ENCODE assay signal across 16 cellular contexts in the genomic region with DNA sequence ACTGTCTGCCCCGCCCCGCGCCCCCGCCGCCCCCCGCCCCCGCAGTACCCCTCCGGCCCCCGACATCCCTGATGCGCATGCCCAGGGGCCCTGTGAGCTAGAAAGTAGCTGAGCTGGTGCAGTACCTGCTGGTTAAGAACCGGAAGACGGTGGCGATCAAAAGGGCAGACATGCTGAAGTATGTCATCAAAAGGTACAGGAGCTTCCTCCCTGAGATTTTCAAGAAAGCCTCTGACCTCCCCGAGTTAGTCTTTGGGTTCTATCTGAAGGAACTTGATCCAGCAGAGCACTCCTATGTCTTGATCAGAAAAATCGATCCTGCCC. TPM values are rescaled to one million over a fixed set of nuclear protein-coding genes. Genes with fewer than 3 reads are reported as not detected.
DNase-seq lines count a peak whose midpoint lies in the region; ATAC-seq, FAIRE-seq and TF ChIP-seq lines count a peak whose summit lies in the region.
"Not testable (repeated sequence)": the region's sequence is repeated elsewhere in the genome, so short reads cannot be mapped to it uniquely, and the experiment has no call there.
"Had no signal": no experiment of that assay in that cellular context is flagged by ENCODE, and none has a peak within 500 bp of the region (broad histone marks: within the 10 kb centered on the region; RNA-seq: fewer than 3 reads in every experiment).

No MANE protein-coding gene starts in this region.

- BruUV-seq in PC-3 (replicated peaks; lab: Mats Ljungman, UMichigan); GM12878 (replicated peaks; lab: Mats Ljungman, UMichigan): not testable (repeated sequence)

- intact Hi-C loops in PC-3 (cut with micrococcal nuclease); GM12878 (cut with micrococcal nuclease; ENCODE audit: unreplicated experiment); pancreas (cut with DNase I): not testable (repeated sequence)

- not testable (repeated sequence) for H3K9ac ChIP-seq in PC-3 (ENCODE audit: low read length); GM12878 (ENCODE audit: control insufficient read depth, insufficient read depth, low read length)

- H3K27ac ChIP-seq in PC-3 (ENCODE audit: low read length); GM12878 (ENCODE audit: control insufficient read depth, insufficient read depth); pancreas: not testable (repeated sequence)

- RAD21 ChIA-PET in GM12878 (lab: Charles Lee; ENCODE audit: unreplicated experiment): not testable (repeated sequence)

- no CpG with 5 or more reads among the region's 15 CpGs for WGBS in GM12878 (ENCODE audit: insufficient coverage, insufficient replicate concordance, low lambda C conversion rate, missing lambda C conversion rate)
- no CpG with 5 or more reads among the region's 15 CpGs for WGBS in pancreas, 2 donors

- DNase-seq in GM19239 (ENCODE audit: insufficient read length, low spot score); PC-3; GM12878 (ENCODE audit: low read depth, low spot score); pancreas: not testable (repeated sequence)

- H3K9me2 ChIP-seq in PC-3 (replicated peaks; ENCODE audit: low read length): not testable (repeated sequence)

- not testable (repeated sequence) for H3K4me2 ChIP-seq in PC-3 (ENCODE audit: low read length); GM12878 (ENCODE audit: control insufficient read depth, insufficient read depth)

- TF ChIP-seq POLR2A in GM12878 (IDR thresholded peaks at IDR 0.05; ENCODE audit: low read depth, low read length): not testable (repeated sequence)

- not testable (repeated sequence) for H3K4me1 ChIP-seq in PC-3 (ENCODE audit: insufficient read depth, low read length); GM12878 (ENCODE audit: control insufficient read depth, insufficient read depth, low read length); pancreas

- not testable (repeated sequence) for TF ChIP-seq EP300 in GM12878 (IDR thresholded peaks at IDR 0.05; ENCODE audit: borderline replicate concordance in 1 of 2, control insufficient read depth in 1 of 2, low read depth in 2 of 2, low read length in 2 of 2)

- not testable (repeated sequence) for H3K79me2 ChIP-seq in PC-3 (ENCODE audit: low read length); GM12878 (ENCODE audit: control insufficient read depth, insufficient read depth, low read length)

- FAIRE-seq in GM19239 (lab: Jason Lieb, UNC): peak; percentile 83
- FAIRE-seq in GM12878 (lab: Jason Lieb, UNC); pancreas (lab: Jason Lieb, UNC): not testable (repeated sequence)

- POLR2A ChIA-PET in PC-3 (lab: Charles Lee; ENCODE audit: unreplicated experiment); GM12878 (lab: Charles Lee): not testable (repeated sequence)

- SMC1A ChIA-PET in GM12878 (lab: Charles Lee; ENCODE audit: uncharacterized antibody, unreplicated experiment): not testable (repeated sequence)

- not testable (repeated sequence) for H2AFZ ChIP-seq in PC-3 (ENCODE audit: low read length); GM12878 (ENCODE audit: control insufficient read depth, low read depth, low read length)

- TF ChIP-seq RAD21 in GM12878 (IDR thresholded peaks at IDR 0.05; ENCODE audit: insufficient read depth, low read depth, low read length): not testable (repeated sequence)

- not testable (repeated sequence) for H3K4me3 ChIP-seq in PC-3 (ENCODE audit: low read length); GM12878; pancreas

- not testable (repeated sequence) for H4K20me1 ChIP-seq in PC-3 (ENCODE audit: low read length); GM12878 (ENCODE audit: control insufficient read depth, insufficient read depth)

- H3K27me3 ChIP-seq in PC-3 (ENCODE audit: low read length); GM12878 (replicated peaks in 1 of 2; ENCODE audit: control insufficient read depth in 2 of 2, insufficient read depth in 2 of 2, low read length in 1 of 2); pancreas: not testable (repeated sequence)

- ATAC-seq in GM18498 (IDR thresholded peaks at IDR 0.05; ENCODE audit: unreplicated experiment) (peak; percentile 80), GM21526 (IDR thresholded peaks at IDR 0.05; ENCODE audit: low FRiP score, unreplicated experiment) (peak; percentile 77), HG02852 (IDR thresholded peaks at IDR 0.05; ENCODE audit: unreplicated experiment) (peak; percentile 51), HG03196 (IDR thresholded peaks at IDR 0.05; ENCODE audit: unreplicated experiment) (peak; percentile 71), PC-3 (peak; percentile 66), GM12878 (peak; percentile 73), pancreas (peak; percentile 69 to 89 (median 81))

- H3K36me3 ChIP-seq in PC-3 (ENCODE audit: low read depth, low read length); GM12878 (ENCODE audit: control insufficient read depth in 2 of 2, insufficient read depth in 2 of 2, low read length in 1 of 2); pancreas: not testable (repeated sequence)

- H3F3A ChIP-seq in PC-3 (ENCODE audit: low read length, unreplicated experiment): not testable (repeated sequence)

- CTCF ChIA-PET in PC-3 (lab: Charles Lee); GM12878 (lab: Yijun Ruan, JAX): not testable (repeated sequence)

- TF ChIP-seq CTCF in PC-3 (conservative IDR thresholded peaks at IDR 0.05; ENCODE audit: low read depth, low read length); GM12878 (IDR thresholded peaks at IDR 0.05 in 2 of 3, conservative IDR thresholded peaks at IDR 0.05 in 1 of 3; ENCODE audit: control insufficient read depth in 2 of 3, extremely low read depth in 1 of 3, insufficient read depth in 1 of 3, low read depth in 3 of 3, low read length in 3 of 3); pancreas (IDR thresholded peaks at IDR 0.05): not testable (repeated sequence)

- in situ Hi-C loops in GM12878 (cut with MboI): not testable (repeated sequence)

- not testable (repeated sequence) for H3K9me3 ChIP-seq in PC-3 (ENCODE audit: low read length); GM12878 (replicated peaks; ENCODE audit: control insufficient read depth, insufficient read depth, low read length); pancreas

RNA-seq across cellular contexts. Expression of a gene that starts 0.7 kb away (rescaled TPM):
- not detected in 2 replicates for total RNA-seq in PC-3 (2014; rRNA removed)
- not detected in 2 replicates for total RNA-seq in GM12878 (2013; cell fraction: nucleolus; rRNA removed)
- not detected in 2 replicates for total RNA-seq in GM12878 (2014; rRNA removed)
- not detected in 2 replicates for total RNA-seq in GM12878 (2014; rRNA removed; fragmentation: Illumina TruSeq; extraction: Trizol)
- not detected in 2 replicates for total RNA-seq in GM12878 (2021)
- polyA plus RNA-seq in GM12878 (2011; ENCODE audit: low read depth): not detected
- not detected in 2 replicates for polyA plus RNA-seq in GM12878 (2011; rRNA removed)
- polyA plus RNA-seq in GM12878 (2011; cell fraction: cytosol; rRNA removed): not detected in 2 replicates
- not detected in 2 replicates for polyA plus RNA-seq in GM12878 (2011; cell fraction: nucleus; rRNA removed)
- not detected in 2 replicates for polyA plus RNA-seq in GM12878 (2012)
- polyA plus RNA-seq in GM12878 (2014; fragmentation: Illumina TruSeq; extraction: Trizol): not detected in 2 replicates
- not detected for polyA plus RNA-seq in GM12878 (2014; fragmentation: Nextera tagmentation; extraction: Ambion mirVana)
- 0.06 TPM in 1 of 2 replicates, not detected in the other for polyA plus RNA-seq in GM12878 (2014; rRNA removed)
- not detected for polyA plus RNA-seq in GM12878 (2016; fragmentation: Nextera tagmentation; extraction: Ambion mirVana)
- polyA minus RNA-seq in GM12878 (2011; rRNA and poly(A)+ RNA removed): not detected in 2 replicates
- not detected in 2 replicates for polyA minus RNA-seq in GM12878 (2011; cell fraction: cytosol; rRNA and poly(A)+ RNA removed)
- polyA minus RNA-seq in GM12878 (2011; cell fraction: nucleus; rRNA and poly(A)+ RNA removed): not detected in 2 replicates
- 1 to 10 TPM in 4 of 6 donors, under 1 TPM in 2; 0.82 to 2.6 (median 1.3) TPM for total RNA-seq in pancreas
- 1 to 10 TPM; 2.4 to 8.5 TPM for polyA plus RNA-seq in pancreas
- total RNA-seq: activated CD4-positive, alpha-beta T cell treated with anti-CD3 and anti-CD28 coated beads, Interleukin-2, amount 10 ng/mL, durations not matched to agents 24 days and 14 days; activated naive CD4-positive, alpha-beta T cell treated with anti-CD3 and anti-CD28 coated beads for 36 hours; CD8-positive, alpha-beta memory T cell; heart right ventricle; mammary epithelial cell; posterior vena cava; RPMI7951 had no signal
- polyA plus RNA-seq: AG04450, heart right ventricle, mammary epithelial cell had no signal

RNA-seq across cellular contexts. Expression of a gene that starts 5.0 kb away (rescaled TPM):
- total RNA-seq in PC-3 (2014; rRNA removed) (not detected in 2 replicates), GM12878 (2014; rRNA removed) (not detected in 2 replicates), GM12878 (2014; rRNA removed; fragmentation: Illumina TruSeq; extraction: Trizol) (not detected in 2 replicates), GM12878 (2021) (not detected in 2 replicates), pancreas (not detected)
- not detected in 2 replicates for total RNA-seq in GM12878 (2013; cell fraction: nucleolus; rRNA removed)
- not detected for polyA plus RNA-seq in GM12878 (2011; ENCODE audit: low read depth)
- polyA plus RNA-seq in GM12878 (2011; rRNA removed) (not detected in 2 replicates), GM12878 (2014; fragmentation: Illumina TruSeq; extraction: Trizol) (not detected in 2 replicates), GM12878 (2014; fragmentation: Nextera tagmentation; extraction: Ambion mirVana) (not detected), GM12878 (2014; rRNA removed) (not detected in 2 replicates), GM12878 (2016; fragmentation: Nextera tagmentation; extraction: Ambion mirVana) (not detected), pancreas (not detected)
- not detected in 2 replicates for polyA plus RNA-seq in GM12878 (2011; cell fraction: cytosol; rRNA removed)
- polyA plus RNA-seq in GM12878 (2011; cell fraction: nucleus; rRNA removed): not detected in 2 replicates
- not detected in 2 replicates for polyA plus RNA-seq in GM12878 (2012)
- not detected in 2 replicates for polyA minus RNA-seq in GM12878 (2011; rRNA and poly(A)+ RNA removed)
- polyA minus RNA-seq in GM12878 (2011; cell fraction: cytosol; rRNA and poly(A)+ RNA removed): not detected in 2 replicates
- not detected in 2 replicates for polyA minus RNA-seq in GM12878 (2011; cell fraction: nucleus; rRNA and poly(A)+ RNA removed)
- total RNA-seq: activated CD4-positive, alpha-beta T cell treated with anti-CD3 and anti-CD28 coated beads, Interleukin-2, amount 10 ng/mL, durations not matched to agents 24 days and 14 days; activated naive CD4-positive, alpha-beta T cell treated with anti-CD3 and anti-CD28 coated beads for 36 hours; CD8-positive, alpha-beta memory T cell; heart right ventricle; mammary epithelial cell; posterior vena cava; RPMI7951 had no signal
- polyA plus RNA-seq: AG04450; CD8-positive, alpha-beta memory T cell; heart right ventricle; mammary epithelial cell had no signal

RNA-seq across cellular contexts. Expression of a gene that starts 30.6 kb away (rescaled TPM):
- total RNA-seq in PC-3 (2014; rRNA removed): not detected in 2 replicates
- total RNA-seq in GM12878 (2013; cell fraction: nucleolus; rRNA removed): not detected in 2 replicates
- not detected in 2 replicates for total RNA-seq in GM12878 (2014; rRNA removed)
- not detected in 2 replicates for total RNA-seq in GM12878 (2014; rRNA removed; fragmentation: Illumina TruSeq; extraction: Trizol)
- total RNA-seq in GM12878 (2021): not detected in 2 replicates
- not detected for polyA plus RNA-seq in GM12878 (2011; ENCODE audit: low read depth)
- polyA plus RNA-seq in GM12878 (2011; rRNA removed): not detected in 2 replicates
- not detected in 2 replicates for polyA plus RNA-seq in GM12878 (2011; cell fraction: cytosol; rRNA removed)
- polyA plus RNA-seq in GM12878 (2011; cell fraction: nucleus; rRNA removed): not detected in 2 replicates
- polyA plus RNA-seq in GM12878 (2012): not detected in 2 replicates
- polyA plus RNA-seq in GM12878 (2014; fragmentation: Illumina TruSeq; extraction: Trizol): not detected in 2 replicates
- not detected for polyA plus RNA-seq in GM12878 (2014; fragmentation: Nextera tagmentation; extraction: Ambion mirVana)
- not detected in 2 replicates for polyA plus RNA-seq in GM12878 (2014; rRNA removed)
- polyA plus RNA-seq in GM12878 (2016; fragmentation: Nextera tagmentation; extraction: Ambion mirVana): not detected
- not detected in 2 replicates for polyA minus RNA-seq in GM12878 (2011; rRNA and poly(A)+ RNA removed)
- polyA minus RNA-seq in GM12878 (2011; cell fraction: cytosol; rRNA and poly(A)+ RNA removed): not detected in 2 replicates
- polyA minus RNA-seq in GM12878 (2011; cell fraction: nucleus; rRNA and poly(A)+ RNA removed): not detected in 2 replicates
- total RNA-seq in pancreas: not detected
- polyA plus RNA-seq in pancreas: not detected
- total RNA-seq: activated CD4-positive, alpha-beta T cell treated with anti-CD3 and anti-CD28 coated beads, Interleukin-2, amount 10 ng/mL, durations not matched to agents 24 days and 14 days; activated naive CD4-positive, alpha-beta T cell treated with anti-CD3 and anti-CD28 coated beads for 36 hours; CD8-positive, alpha-beta memory T cell; heart right ventricle; mammary epithelial cell; posterior vena cava; RPMI7951 had no signal
- polyA plus RNA-seq: AG04450; CD8-positive, alpha-beta memory T cell; heart right ventricle; mammary epithelial cell had no signal
